ENCODE assay signal across 9 cellular contexts in the genomic region with DNA sequence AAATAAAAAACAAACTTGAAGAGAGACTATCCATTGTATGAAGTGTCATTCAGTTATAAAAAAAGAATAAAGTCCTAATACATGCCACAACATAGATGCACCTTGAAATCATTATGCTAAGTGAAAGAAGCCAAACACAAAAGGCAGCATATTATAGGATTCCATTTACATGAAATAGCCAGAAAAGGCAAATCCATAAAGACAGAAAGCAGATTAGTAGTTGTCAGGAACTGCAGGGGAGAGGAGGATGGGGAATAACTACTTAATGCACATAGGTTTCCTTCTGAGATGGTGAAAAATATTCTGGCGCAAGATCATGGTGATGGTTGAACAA. TPM values are rescaled to one million over a fixed set of nuclear protein-coding genes. Genes with fewer than 3 reads are reported as not detected.
DNase-seq lines count a peak whose midpoint lies in the region; ATAC-seq, FAIRE-seq and TF ChIP-seq lines count a peak whose summit lies in the region.
"Had no signal": no experiment of that assay in that cellular context is flagged by ENCODE, and none has a peak within 500 bp of the region (broad histone marks: within the 10 kb centered on the region; RNA-seq: fewer than 3 reads in every experiment).

No MANE protein-coding gene starts in this region.

- peaks cover 14% of the 10 kb centered on the region for H3K4me1 Mint-ChIP-seq in activated T-cell treated with anti-CD3 and anti-CD28 coated beads, Interleukin-2, amount 50 U/mL, for 4 hours (ENCODE audit: low read depth)

- TF ChIP-seq RAD21 in GM12878 (IDR thresholded peaks at IDR 0.05; ENCODE audit: insufficient read depth, low read depth, low read length), result no peak

- H3K36me3 ChIP-seq in GM12878 (ENCODE audit: control insufficient read depth in 2 of 2, insufficient read depth in 2 of 2, low read length in 1 of 2) (no peaks in the 10 kb centered on the region), stomach (no peaks in the 10 kb centered on the region)

- H3K36me3 Mint-ChIP-seq in activated T-cell treated with anti-CD3 and anti-CD28 coated beads, Interleukin-2, amount 50 U/mL, for 4 hours (ENCODE audit: insufficient read depth), result no peaks in the 10 kb centered on the region

- ATAC-seq in activated T-cell treated with anti-CD3 and anti-CD28 coated beads, Interleukin-2, amount 50 U/mL, for 4 hours, result no peak
- ATAC-seq in HG03135 (IDR thresholded peaks at IDR 0.05; ENCODE audit: unreplicated experiment) (peak; percentile 27), GM12878 (peak; percentile 50)

- H3K9me3 Mint-ChIP-seq in activated T-cell treated with anti-CD3 and anti-CD28 coated beads, Interleukin-2, amount 50 U/mL, for 4 hours, result no peaks in the 10 kb centered on the region

- no peak for TF ChIP-seq EP300 in GM12878 (IDR thresholded peaks at IDR 0.05; ENCODE audit: borderline replicate concordance in 1 of 2, control insufficient read depth in 1 of 2, low read depth in 2 of 2, low read length in 2 of 2)
- no peak for TF ChIP-seq EP300 in stomach (IDR thresholded peaks at IDR 0.05)

- no peaks in the 10 kb centered on the region; the same call in 2 of the 3 replicates for H3K9me3 ChIP-seq in GM12878 (replicated peaks; ENCODE audit: control insufficient read depth, insufficient read depth, low read length)
- H3K9me3 ChIP-seq in stomach, result no peaks in the 10 kb centered on the region

- WGBS in GM12878 (ENCODE audit: insufficient coverage, insufficient replicate concordance, low lambda C conversion rate, missing lambda C conversion rate), result 93% methylated on average over 1 of the region's 1 CpG
- WGBS in stomach, 5 donors, result 81 to 96% (median 93%) methylated on average over 1 of the region's 1 CpG

- H3K4me1 ChIP-seq in GM12878 (ENCODE audit: control insufficient read depth, insufficient read depth, low read length) (peaks cover 3% of the 10 kb centered on the region), stomach (peaks cover 0 to 13% (median 2%) of the 10 kb centered on the region in 4 donors)

- H3K4me3 Mint-ChIP-seq in activated T-cell treated with anti-CD3 and anti-CD28 coated beads, Interleukin-2, amount 50 U/mL, for 4 hours, result peak overlapping the region; percentile 62

- H4K20me1 ChIP-seq in GM12878 (ENCODE audit: control insufficient read depth, insufficient read depth), result no peaks in the 10 kb centered on the region

- H3K79me2 ChIP-seq in GM12878 (ENCODE audit: control insufficient read depth, insufficient read depth, low read length), result no peaks in the 10 kb centered on the region

- RAD21 ChIA-PET in GM12878 (lab: Charles Lee; ENCODE audit: unreplicated experiment), result interaction anchor here (1.4 to 1.9 kb wide), 2 partner anchors 14 to 146 kb away, joined by 3 to 8 read pairs; no protein-coding TSS in a partner anchor

- in situ Hi-C loops in GM12878 (cut with MboI), result no loop called here

- H2AFZ ChIP-seq in GM12878 (ENCODE audit: control insufficient read depth, low read depth, low read length), result peak overlapping the region; percentile 93

- H3K4me3 ChIP-seq in GM12878 (no peak overlapping the region), stomach (peak overlapping the region; percentile 16 to 41 (median 34))

- H3K4me2 ChIP-seq in GM12878 (ENCODE audit: control insufficient read depth, insufficient read depth), result peak overlapping the region; percentile 69

- intact Hi-C loops in GM12878 (cut with micrococcal nuclease; ENCODE audit: unreplicated experiment), result no loop called here
- intact Hi-C loops in stomach (cut with DNase I; ENCODE audit: low total_unique reads), result no loop called here

- no TSS peak for BruUV-seq in GM12878 (replicated peaks; lab: Mats Ljungman, UMichigan)

- POLR2A ChIA-PET in GM12878 (lab: Charles Lee), result no interaction called here

- DNase-seq in activated T-cell treated with anti-CD3 and anti-CD28 coated beads, Interleukin-2, amount 50 U/mL, for 4 hours, result no peak
- DNase-seq in activated T-cell treated with anti-CD3 and anti-CD28 coated beads, Interleukin-2, amount 50 U/mL, for 48 hours, result no peak
- DNase-seq in GM12878 (ENCODE audit: low read depth, low spot score) (no peak), stomach (no peak), HK-2 (ENCODE audit: unreplicated experiment) (no peak), GOT3 (lab: John Stamatoyannopoulos, UW) (no peak)
- DNase-seq in stimulated activated CD4-positive, alpha-beta T cell treated with anti-CD3 and anti-CD28 coated beads, Interleukin-4, amount 100 ng/mL, for 24 hours, result no peak
- DNase-seq: NCI-H187 treated with DMSO at 0.1 percent for 48 hours had no signal

- FAIRE-seq in GM12878 (lab: Jason Lieb, UNC), result no peak

- H3K27me3 Mint-ChIP-seq in activated T-cell treated with anti-CD3 and anti-CD28 coated beads, Interleukin-2, amount 50 U/mL, for 4 hours (ENCODE audit: low read depth), result peaks cover under 1% of the 10 kb centered on the region

- CTCF ChIA-PET in GM12878 (lab: Yijun Ruan, JAX), result interaction anchor here (0.9 kb wide), 1 partner anchor 22 kb away, joined by 3 read pairs; no protein-coding TSS in a partner anchor

- H3K27me3 ChIP-seq in GM12878 (replicated peaks in 1 of 2; ENCODE audit: control insufficient read depth in 2 of 2, insufficient read depth in 2 of 2, low read length in 1 of 2) (no peaks in the 10 kb centered on the region), stomach (no peaks in the 10 kb centered on the region)

- no peak for TF ChIP-seq CTCF in GM12878 (IDR thresholded peaks at IDR 0.05 in 2 of 3, conservative IDR thresholded peaks at IDR 0.05 in 1 of 3; ENCODE audit: control insufficient read depth in 2 of 3, extremely low read depth in 1 of 3, insufficient read depth in 1 of 3, low read depth in 3 of 3, low read length in 3 of 3)
- no peak for TF ChIP-seq CTCF in stomach (IDR thresholded peaks at IDR 0.05)

- H3K27ac ChIP-seq in GM12878 (ENCODE audit: control insufficient read depth, insufficient read depth), result no peak overlapping the region
- no peak overlapping the region for H3K27ac ChIP-seq in stomach

- H3K9ac ChIP-seq in GM12878 (ENCODE audit: control insufficient read depth, insufficient read depth, low read length), result no peak overlapping the region; the same call in 1 of the 2 replicates

- SMC1A ChIA-PET in GM12878 (lab: Charles Lee; ENCODE audit: uncharacterized antibody, unreplicated experiment), result interaction anchor here (0.6 to 3.3 kb wide), 11 partner anchors 14 to 148 kb away, joined by 3 to 12 read pairs (median 4); no protein-coding TSS in a partner anchor

- TF ChIP-seq POLR2A in GM12878 (IDR thresholded peaks at IDR 0.05; ENCODE audit: low read depth, low read length), result no peak
- TF ChIP-seq POLR2A in stomach (IDR thresholded peaks at IDR 0.05), result no peak

TF ChIP-seq in GM12878, 131 proteins besides CTCF, POLR2A, EP300 and RAD21:
- TF ChIP-seq, protein P1, sequence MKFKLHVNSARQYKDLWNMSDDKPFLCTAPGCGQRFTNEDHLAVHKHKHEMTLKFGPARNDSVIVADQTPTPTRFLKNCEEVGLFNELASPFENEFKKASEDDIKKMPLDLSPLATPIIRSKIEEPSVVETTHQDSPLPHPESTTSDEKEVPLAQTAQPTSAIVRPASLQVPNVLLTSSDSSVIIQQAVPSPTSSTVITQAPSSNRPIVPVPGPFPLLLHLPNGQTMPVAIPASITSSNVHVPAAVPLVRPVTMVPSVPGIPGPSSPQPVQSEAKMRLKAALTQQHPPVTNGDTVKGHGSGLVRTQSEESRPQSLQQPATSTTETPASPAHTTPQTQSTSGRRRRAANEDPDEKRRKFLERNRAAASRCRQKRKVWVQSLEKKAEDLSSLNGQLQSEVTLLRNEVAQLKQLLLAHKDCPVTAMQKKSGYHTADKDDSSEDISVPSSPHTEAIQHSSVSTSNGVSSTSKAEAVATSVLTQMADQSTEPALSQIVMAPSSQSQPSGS (IDR thresholded peaks at IDR 0.05; ENCODE audit: low read length), result no peak
- 0 out of 2 replicates have a peak, but pooled peaks have one; percentile 2 for TF ChIP-seq NFIC (IDR thresholded peaks at IDR 0.05; ENCODE audit: low read depth, low read length)

RNA-seq across cellular contexts. Expression of a gene that starts 6.6 kb away (rescaled TPM):
- total RNA-seq in activated T-cell treated with anti-CD3 and anti-CD28 coated beads, Interleukin-2, amount 50 U/mL, for 4 hours, result under 1 TPM in 1 of 3 donors, not detected in 2; 0.46 TPM
- 1.2 TPM in 1 of 2 replicates, not detected in the other for total RNA-seq in GM12878 (2013; cell fraction: nucleolus; rRNA removed)
- not detected in 2 replicates for total RNA-seq in GM12878 (2014; rRNA removed)
- total RNA-seq in GM12878 (2014; rRNA removed; fragmentation: Illumina TruSeq; extraction: Trizol), result not detected in 2 replicates
- 0.26 and 0.40 TPM in 2 replicates for total RNA-seq in GM12878 (2021)
- polyA plus RNA-seq in GM12878 (2011; ENCODE audit: low read depth), result not detected
- 0.14 and 0.62 TPM in 2 replicates for polyA plus RNA-seq in GM12878 (2011; rRNA removed)
- 0.10 and 0.18 TPM in 2 replicates for polyA plus RNA-seq in GM12878 (2011; cell fraction: cytosol; rRNA removed)
- 0.51 and 0.89 TPM in 2 replicates for polyA plus RNA-seq in GM12878 (2011; cell fraction: nucleus; rRNA removed)
- not detected in 2 replicates for polyA plus RNA-seq in GM12878 (2012)
- polyA plus RNA-seq in GM12878 (2014; fragmentation: Illumina TruSeq; extraction: Trizol), result 0.24 TPM in 1 of 2 replicates, not detected in the other
- polyA plus RNA-seq in GM12878 (2014; fragmentation: Nextera tagmentation; extraction: Ambion mirVana), result under 1 TPM; 0.10 to 0.22 TPM
- 0.26 TPM in 1 of 2 replicates, not detected in the other for polyA plus RNA-seq in GM12878 (2014; rRNA removed)
- polyA plus RNA-seq in GM12878 (2016; fragmentation: Nextera tagmentation; extraction: Ambion mirVana), result not detected
- polyA minus RNA-seq in GM12878 (2011; rRNA and poly(A)+ RNA removed), result not detected in 2 replicates
- polyA minus RNA-seq in GM12878 (2011; cell fraction: cytosol; rRNA and poly(A)+ RNA removed), result not detected in 2 replicates
- polyA minus RNA-seq in GM12878 (2011; cell fraction: nucleus; rRNA and poly(A)+ RNA removed), result not detected in 2 replicates
- total RNA-seq in stomach, result under 1 TPM in 1 of 5 donors, not detected in 4; 0.55 TPM
- under 1 TPM in 1 of 3 donors, not detected in 2; 0.30 TPM for polyA plus RNA-seq in stomach

Comparison
In these comparisons a context has a peak if more than half of its experiments do, and no peak if none do; other contexts are left out.
1. ATAC-seq: peak in HG03135 (single experiment) and GM12878 (single experiment); none in activated T-cell treated with anti-CD3 and anti-CD28 coated beads, Interleukin-2, amount 50 U/mL, for 4 hours (0 of 2).